ENCODE assay signal across 30 cellular contexts in genomic region chr6:7836371-7837026, GRCh38.
"Had no signal": no experiment of that assay in that cellular context is flagged by ENCODE, and none has a peak within 500 bp of the region (broad histone marks: within the 10 kb centered on the region; RNA-seq: fewer than 3 reads in every experiment).

No MANE protein-coding gene starts in this region.

- H3K27ac ChIP-seq: body of pancreas, brain microvascular endothelial cell, breast epithelium, VCaP had no signal

- H3K9me3 ChIP-seq: body of pancreas, breast epithelium had no signal

- H3K36me3 ChIP-seq: brain microvascular endothelial cell, breast epithelium had no signal

- ATAC-seq: activated CD8-positive, alpha-beta T cell treated with anti-CD3 and anti-CD28 coated beads for 36 hours; activated naive CD8-positive, alpha-beta T cell treated with anti-CD3 and anti-CD28 coated beads, Interleukin-2, amount 50 U/mL, for 24 hours; activated T-cell treated with anti-CD3 and anti-CD28 coated beads, Interleukin-2, amount 50 U/mL, for 4 hours; body of pancreas had no signal

- H3K4me1 ChIP-seq: body of pancreas, breast epithelium had no signal

- FAIRE-seq: astrocyte, TTC549 had no signal

- H3K27me3 ChIP-seq: body of pancreas, brain microvascular endothelial cell, breast epithelium had no signal

- H3K4me3 ChIP-seq: body of pancreas, breast epithelium had no signal

- DNase-seq: activated B cell treated with CpG ODN at 0.5 μM for 24 hours; activated CD4-positive, alpha-beta memory T cell treated with anti-CD3 and anti-CD28 coated beads for 36 hours; activated CD4-positive, alpha-beta T cell treated with anti-CD3 and anti-CD28 coated beads for 4 hours; activated CD4-positive, alpha-beta T cell treated with anti-CD3 and anti-CD28 coated beads, Interleukin-2, amount 10 ng/mL, durations not matched to agents 24 days and 14 days; activated CD4-positive, alpha-beta T cell treated with anti-CD3 and anti-CD28 coated beads, Interleukin-2, amount 50 U/mL, for 1 hour; activated CD4-positive, alpha-beta T cell treated with anti-CD3 and anti-CD28 coated beads, Interleukin-2, amount 50 U/mL, for 4 hours; activated CD4-positive, CD25-positive, alpha-beta regulatory T cell treated with anti-CD3 and anti-CD28 coated beads, Interleukin-2, amount 50 U/mL, for 72 hours; activated CD8-positive, alpha-beta memory T cell treated with anti-CD3 and anti-CD28 coated beads, Interleukin-2, amount 50 U/mL, for 4 hours; activated CD8-positive, alpha-beta T cell treated with anti-CD3 and anti-CD28 coated beads for 36 hours; activated effector memory CD4-positive, alpha-beta T cell treated with Interleukin-2 at 50 U/mL for 16 hours; activated gamma-delta T cell; activated naive CD4-positive, alpha-beta T cell treated with anti-CD3 and anti-CD28 coated beads, Interleukin-2, amount 10 ng/mL, durations not matched to agents 7 days and 5 days; activated naive CD4-positive, alpha-beta T cell treated with Interleukin-2 at 50 U/mL for 16 hours; activated naive CD8-positive, alpha-beta T cell treated with anti-CD3 and anti-CD28 coated beads, Interleukin-2, amount 10 ng/mL, durations not matched to agents 7 days and 5 days; activated naive CD8-positive, alpha-beta T cell treated with anti-CD3 and anti-CD28 coated beads, Interleukin-2, amount 50 U/mL, for 24 hours; activated T-cell treated with anti-CD3 and anti-CD28 coated beads for 4 hours; activated T-cell treated with anti-CD3 and anti-CD28 coated beads, Interleukin-2, amount 50 U/mL, for 1 hour; activated T-cell treated with anti-CD3 and anti-CD28 coated beads, Interleukin-2, amount 50 U/mL, for 4 hours; amniotic stem cell; aorta; body of pancreas; brain microvascular endothelial cell; central memory CD4-positive, alpha-beta T cell; T-helper 1 cell; T-helper 2 cell; T-helper 9 cell had no signal
